ENCODE assay signal across 22 cellular contexts in the genomic region with DNA sequence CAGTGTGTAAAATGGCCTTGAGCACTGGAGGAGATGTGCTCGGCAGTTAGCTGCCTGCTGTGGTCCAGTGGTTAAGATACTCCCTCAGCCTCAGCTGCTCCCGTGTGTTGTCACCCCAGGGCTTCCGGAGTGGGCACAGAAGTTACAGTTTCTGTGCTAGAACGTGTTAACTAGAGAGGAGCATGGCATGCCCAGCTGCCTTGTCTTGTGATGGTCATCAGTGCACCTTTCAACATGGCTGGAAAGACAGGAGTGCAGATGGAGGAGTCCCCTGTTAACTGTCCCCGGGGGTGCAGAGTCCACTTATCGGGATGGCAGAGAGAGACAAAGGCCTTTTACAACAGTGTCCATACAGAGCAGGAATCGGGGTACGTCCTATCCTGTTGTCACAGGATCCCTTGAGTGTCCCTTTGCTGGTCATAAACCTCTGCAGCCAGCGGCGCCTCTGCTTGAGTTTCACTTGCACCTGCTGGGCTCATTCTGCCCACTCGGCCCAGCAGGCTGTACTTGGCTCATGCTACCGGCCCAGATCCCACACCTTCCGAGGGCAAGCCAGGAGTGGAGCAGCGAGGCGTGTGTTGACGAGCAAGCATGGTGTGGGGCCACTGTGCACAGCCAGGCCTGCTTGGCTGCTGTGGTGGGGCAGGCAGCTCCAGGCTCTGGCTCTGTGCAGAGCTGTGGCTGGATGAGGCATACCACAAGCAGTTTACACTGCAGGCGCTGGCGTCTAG.
DNase-seq lines count a peak whose midpoint lies in the region; ATAC-seq and TF ChIP-seq lines count a peak whose summit lies in the region.
"Had no signal": no experiment of that assay in that cellular context is flagged by ENCODE, and none has a peak within 500 bp of the region (broad histone marks: within the 10 kb centered on the region; RNA-seq: fewer than 3 reads in every experiment).

No MANE protein-coding gene starts in this region.

- H3K27ac Mint-ChIP-seq in progenitor cell of endocrine pancreas, result peak overlapping the region; percentile 15

- 91% methylated on average over 18 of the region's 18 CpGs for WGBS in right cardiac atrium

- H3K4me3 ChIP-seq in right cardiac atrium (ENCODE audit: low read length), result no peak overlapping the region
- H3K4me3 ChIP-seq: GM23248, K562 had no signal

- no peaks in the 10 kb centered on the region for H3K9me3 ChIP-seq in right cardiac atrium (ENCODE audit: control insufficient read depth, low read length)
- H3K9me3 ChIP-seq: BE2C, Caco-2 had no signal

- DNase-seq in right cardiac atrium (no peak), Right ventricle myocardium inferior (ENCODE audit: missing footprints) (no peak), left lobe of liver (ENCODE audit: low spot score) (peak; percentile 29), progenitor cell of endocrine pancreas (ENCODE audit: low spot score, unreplicated experiment) (no peak), NCI-H1694 treated with DMSO at 0.1 percent for 48 hours (lab: John Stamatoyannopoulos, UW) (no peak), GM13977 (ENCODE audit: low spot score) (no peak), NCI-H774 (lab: John Stamatoyannopoulos, UW) (no peak)
- DNase-seq: 8988T; BE2C; Caco-2; CD4-positive, CD25-positive, alpha-beta regulatory T cell; DMS153; GDM1; GM23248; NCI-H1092 treated with DMSO at 0.1 percent for 48 hours; NCI-H1694; NCI-H82; RPMI8226; SIG-M5 had no signal

- H3K27me3 ChIP-seq in right cardiac atrium (ENCODE audit: control insufficient read depth, insufficient read depth), result no peaks in the 10 kb centered on the region
- H3K27me3 ChIP-seq: BE2C had no signal

- peaks cover 24% of the 10 kb centered on the region for H3K4me1 Mint-ChIP-seq in progenitor cell of endocrine pancreas (ENCODE audit: low read depth)

- no peak overlapping the region for H3K4me3 Mint-ChIP-seq in progenitor cell of endocrine pancreas (ENCODE audit: low read depth)
- H3K4me3 Mint-ChIP-seq: CD4-positive, CD25-positive, alpha-beta regulatory T cell had no signal

- H3K4me1 ChIP-seq in right cardiac atrium (ENCODE audit: control insufficient read depth, insufficient read depth, low read length), result no peaks in the 10 kb centered on the region
- H3K4me1 ChIP-seq: BE2C, Caco-2 had no signal

- H3K9me3 Mint-ChIP-seq in progenitor cell of endocrine pancreas (ENCODE audit: low read depth), result peaks cover 12% of the 10 kb centered on the region

- ATAC-seq in right cardiac atrium, result peak; percentile 13 to 40
- no peak for ATAC-seq in Right ventricle myocardium inferior
- peak; percentile 4 for ATAC-seq in left lobe of liver
- ATAC-seq in SK-N-SH treated with all-trans-retinoic acid at 6 μM for 48 hours, result no peak
- ATAC-seq: HCT116, K562 had no signal

- peaks cover 47% of the 10 kb centered on the region for H3K36me3 Mint-ChIP-seq in progenitor cell of endocrine pancreas (ENCODE audit: insufficient read depth)

- H3K27ac ChIP-seq in right cardiac atrium (ENCODE audit: low read length), result no peak overlapping the region
- H3K27ac ChIP-seq: GM23248 had no signal

- TF ChIP-seq CTCF in progenitor cell of endocrine pancreas (IDR thresholded peaks at IDR 0.05; ENCODE audit: unreplicated experiment), result no peak
- TF ChIP-seq CTCF in GM13977 (IDR thresholded peaks at IDR 0.05; ENCODE audit: extremely low read depth, insufficient read depth, missing control alignments), result no peak

- no peaks in the 10 kb centered on the region for H3K27me3 Mint-ChIP-seq in progenitor cell of endocrine pancreas
- H3K27me3 Mint-ChIP-seq: CD4-positive, CD25-positive, alpha-beta regulatory T cell had no signal

- in situ Hi-C loops in GM13977 (cut with MboI; ENCODE audit: low pct_unique_long_range_greater_than_20kb, low sequenced_read_pairs, unreplicated experiment), result no loop called here

- intact Hi-C loops in right cardiac atrium (cut with DNase I) (no loop called here), Right ventricle myocardium inferior (cut with DNase I) (no loop called here)

TF ChIP-seq in SK-N-SH treated with all-trans-retinoic acid at 6 μM for 48 hours, 23 proteins besides CTCF, POLR2A, EP300 and RAD21:
- no peak for TF ChIP-seq ZC3H10 (CRISPR knock-in tag; IDR thresholded peaks at IDR 0.05)
- TF ChIP-seq, protein P1, sequence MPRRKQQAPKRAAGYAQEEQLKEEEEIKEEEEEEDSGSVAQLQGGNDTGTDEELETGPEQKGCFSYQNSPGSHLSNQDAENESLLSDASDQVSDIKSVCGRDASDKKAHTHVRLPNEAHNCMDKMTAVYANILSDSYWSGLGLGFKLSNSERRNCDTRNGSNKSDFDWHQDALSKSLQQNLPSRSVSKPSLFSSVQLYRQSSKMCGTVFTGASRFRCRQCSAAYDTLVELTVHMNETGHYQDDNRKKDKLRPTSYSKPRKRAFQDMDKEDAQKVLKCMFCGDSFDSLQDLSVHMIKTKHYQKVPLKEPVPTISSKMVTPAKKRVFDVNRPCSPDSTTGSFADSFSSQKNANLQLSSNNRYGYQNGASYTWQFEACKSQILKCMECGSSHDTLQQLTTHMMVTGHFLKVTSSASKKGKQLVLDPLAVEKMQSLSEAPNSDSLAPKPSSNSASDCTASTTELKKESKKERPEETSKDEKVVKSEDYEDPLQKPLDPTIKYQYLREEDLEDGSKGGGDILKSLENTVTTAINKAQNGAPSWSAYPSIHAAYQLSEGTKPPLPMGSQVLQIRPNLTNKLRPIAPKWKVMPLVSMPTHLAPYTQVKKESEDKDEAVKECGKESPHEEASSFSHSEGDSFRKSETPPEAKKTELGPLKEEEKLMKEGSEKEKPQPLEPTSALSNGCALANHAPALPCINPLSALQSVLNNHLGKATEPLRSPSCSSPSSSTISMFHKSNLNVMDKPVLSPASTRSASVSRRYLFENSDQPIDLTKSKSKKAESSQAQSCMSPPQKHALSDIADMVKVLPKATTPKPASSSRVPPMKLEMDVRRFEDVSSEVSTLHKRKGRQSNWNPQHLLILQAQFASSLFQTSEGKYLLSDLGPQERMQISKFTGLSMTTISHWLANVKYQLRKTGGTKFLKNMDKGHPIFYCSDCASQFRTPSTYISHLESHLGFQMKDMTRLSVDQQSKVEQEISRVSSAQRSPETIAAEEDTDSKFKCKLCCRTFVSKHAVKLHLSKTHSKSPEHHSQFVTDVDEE (CRISPR knock-in tag; IDR thresholded peaks at IDR 0.05), result no peak
- TF ChIP-seq ARNTL (CRISPR knock-in tag; IDR thresholded peaks at IDR 0.05; ENCODE audit: borderline replicate concordance, low read depth), result no peak
- TF ChIP-seq ISL1 (CRISPR knock-in tag; IDR thresholded peaks at IDR 0.05), result no peak
- no peak for TF ChIP-seq ZNF8 (CRISPR knock-in tag; IDR thresholded peaks at IDR 0.05)
- TF ChIP-seq, protein P2, sequence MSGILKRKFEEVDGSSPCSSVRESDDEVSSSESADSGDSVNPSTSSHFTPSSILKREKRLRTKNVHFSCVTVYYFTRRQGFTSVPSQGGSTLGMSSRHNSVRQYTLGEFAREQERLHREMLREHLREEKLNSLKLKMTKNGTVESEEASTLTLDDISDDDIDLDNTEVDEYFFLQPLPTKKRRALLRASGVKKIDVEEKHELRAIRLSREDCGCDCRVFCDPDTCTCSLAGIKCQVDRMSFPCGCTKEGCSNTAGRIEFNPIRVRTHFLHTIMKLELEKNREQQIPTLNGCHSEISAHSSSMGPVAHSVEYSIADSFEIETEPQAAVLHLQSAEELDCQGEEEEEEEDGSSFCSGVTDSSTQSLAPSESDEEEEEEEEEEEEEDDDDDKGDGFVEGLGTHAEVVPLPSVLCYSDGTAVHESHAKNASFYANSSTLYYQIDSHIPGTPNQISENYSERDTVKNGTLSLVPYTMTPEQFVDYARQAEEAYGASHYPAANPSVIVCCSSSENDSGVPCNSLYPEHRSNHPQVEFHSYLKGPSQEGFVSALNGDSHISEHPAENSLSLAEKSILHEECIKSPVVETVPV (CRISPR knock-in tag; IDR thresholded peaks at IDR 0.05), result no peak
- TF ChIP-seq ZNF70 (CRISPR knock-in tag; IDR thresholded peaks at IDR 0.05), result no peak
- no peak for TF ChIP-seq ESRRG (CRISPR knock-in tag; IDR thresholded peaks at IDR 0.05)
- TF ChIP-seq, protein P3, sequence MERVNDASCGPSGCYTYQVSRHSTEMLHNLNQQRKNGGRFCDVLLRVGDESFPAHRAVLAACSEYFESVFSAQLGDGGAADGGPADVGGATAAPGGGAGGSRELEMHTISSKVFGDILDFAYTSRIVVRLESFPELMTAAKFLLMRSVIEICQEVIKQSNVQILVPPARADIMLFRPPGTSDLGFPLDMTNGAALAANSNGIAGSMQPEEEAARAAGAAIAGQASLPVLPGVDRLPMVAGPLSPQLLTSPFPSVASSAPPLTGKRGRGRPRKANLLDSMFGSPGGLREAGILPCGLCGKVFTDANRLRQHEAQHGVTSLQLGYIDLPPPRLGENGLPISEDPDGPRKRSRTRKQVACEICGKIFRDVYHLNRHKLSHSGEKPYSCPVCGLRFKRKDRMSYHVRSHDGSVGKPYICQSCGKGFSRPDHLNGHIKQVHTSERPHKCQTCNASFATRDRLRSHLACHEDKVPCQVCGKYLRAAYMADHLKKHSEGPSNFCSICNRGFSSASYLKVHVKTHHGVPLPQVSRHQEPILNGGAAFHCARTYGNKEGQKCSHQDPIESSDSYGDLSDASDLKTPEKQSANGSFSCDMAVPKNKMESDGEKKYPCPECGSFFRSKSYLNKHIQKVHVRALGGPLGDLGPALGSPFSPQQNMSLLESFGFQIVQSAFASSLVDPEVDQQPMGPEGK (CRISPR knock-in tag; IDR thresholded peaks at IDR 0.05; ENCODE audit: borderline replicate concordance), result no peak
- TF ChIP-seq ZFP30 (CRISPR knock-in tag; IDR thresholded peaks at IDR 0.05), result no peak
- no peak for TF ChIP-seq TCF4 (CRISPR knock-in tag; IDR thresholded peaks at IDR 0.05; ENCODE audit: borderline replicate concordance)

Comparison
In these comparisons a context has a peak if more than half of its experiments do, and no peak if none do; other contexts are left out.
1. ATAC-seq: peak in right cardiac atrium (2 of 2) and left lobe of liver (single experiment); none in Right ventricle myocardium inferior (single experiment) and SK-N-SH treated with all-trans-retinoic acid at 6 μM for 48 hours (single experiment).